In the genomic region with DNA sequence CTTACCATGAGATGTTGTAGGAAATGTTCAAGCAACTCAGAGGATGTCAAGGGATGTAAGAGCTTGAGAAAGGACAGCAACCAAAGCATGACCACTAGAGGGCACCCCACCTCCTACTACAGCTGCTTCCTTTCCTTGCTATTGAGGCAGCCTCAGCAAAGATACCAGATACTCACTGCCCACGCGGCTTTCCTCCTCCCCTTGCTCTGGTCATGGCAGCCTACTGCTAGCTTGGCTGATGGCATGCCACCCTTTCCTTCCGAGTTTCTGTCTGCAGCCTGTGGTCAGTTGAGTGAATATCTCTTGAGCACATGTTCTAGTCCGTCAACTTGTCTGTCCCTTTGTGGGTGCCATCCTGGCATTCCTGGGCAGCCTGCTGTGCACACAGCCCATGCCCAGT, we compare ENCODE assay signal across 9 cellular contexts. TPM values are rescaled to one million over a fixed set of nuclear protein-coding genes. Genes with fewer than 3 reads are reported as not detected.
DNase-seq lines count a peak whose midpoint lies in the region; ATAC-seq, FAIRE-seq and TF ChIP-seq lines count a peak whose summit lies in the region.
"Had no signal": no experiment of that assay in that cellular context is flagged by ENCODE, and none has a peak within 500 bp of the region (broad histone marks: within the 10 kb centered on the region; RNA-seq: fewer than 3 reads in every experiment).

No MANE protein-coding gene starts in this region.

- H3K4me3 Mint-ChIP-seq in activated CD4-positive, alpha-beta T cell treated with anti-CD3 and anti-CD28 coated beads, Interleukin-2, amount 10 ng/mL, durations not matched to agents 24 days and 14 days, result no peak overlapping the region
- H3K4me3 Mint-ChIP-seq: activated naive CD4-positive, alpha-beta T cell treated with anti-CD3 and anti-CD28 coated beads, Interleukin-2, amount 50 U/mL, for 24 hours had no signal

- H3K9me3 Mint-ChIP-seq in activated CD4-positive, alpha-beta T cell treated with anti-CD3 and anti-CD28 coated beads, Interleukin-2, amount 10 ng/mL, durations not matched to agents 24 days and 14 days, result peaks cover 5% of the 10 kb centered on the region
- H3K9me3 Mint-ChIP-seq: activated naive CD4-positive, alpha-beta T cell treated with anti-CD3 and anti-CD28 coated beads, Interleukin-2, amount 50 U/mL, for 24 hours had no signal

- H3K4me1 Mint-ChIP-seq in activated CD4-positive, alpha-beta T cell treated with anti-CD3 and anti-CD28 coated beads, Interleukin-2, amount 10 ng/mL, durations not matched to agents 24 days and 14 days, result peaks cover 50% of the 10 kb centered on the region

- intact Hi-C loops in activated CD4-positive, alpha-beta T cell treated with anti-CD3 and anti-CD28 coated beads, Interleukin-2, amount 10 ng/mL, durations not matched to agents 24 days and 14 days (cut with micrococcal nuclease), result loop anchor here (1.0 to 5.0 kb wide), 5 partner anchors 22 to 439 kb away; no protein-coding TSS in a partner anchor
- intact Hi-C loops in colonic mucosa (cut with DNase I) (loop anchor here (2.0 kb wide), 1 partner anchor 140 kb away; no protein-coding TSS in a partner anchor), left lung (cut with DNase I) (loop anchor here in 1 of 2 donors (2.0 to 10.0 kb wide), 2 partner anchors 140 to 496 kb away; no protein-coding TSS in a partner anchor)

- FAIRE-seq in D721Med (lab: Jason Lieb, UNC), result peak; percentile 74

- H3K27ac ChIP-seq in colonic mucosa, result no peak overlapping the region
- H3K27ac ChIP-seq in left lung, result no peak overlapping the region

- TF ChIP-seq CTCF in D721Med (IDR thresholded peaks at IDR 0.05; ENCODE audit: insufficient read depth, missing control alignments), result peak; percentile 90
- peak; percentile 81 for TF ChIP-seq CTCF in colonic mucosa (IDR thresholded peaks at IDR 0.05)
- TF ChIP-seq CTCF in left lung (IDR thresholded peaks at IDR 0.05), result peak; percentile 81 to 88

- H3K4me3 ChIP-seq in colonic mucosa (no peak overlapping the region), left lung (no peak overlapping the region)

- H3K4me1 ChIP-seq in colonic mucosa (no peaks in the 10 kb centered on the region), left lung (peaks cover 0 to 18% of the 10 kb centered on the region in 2 donors)

- H3K9ac ChIP-seq in colonic mucosa (ENCODE audit: low read depth in 2 of 2, low read length in 2 of 2), result no peak overlapping the region

- H3K27me3 Mint-ChIP-seq in activated CD4-positive, alpha-beta T cell treated with anti-CD3 and anti-CD28 coated beads, Interleukin-2, amount 10 ng/mL, durations not matched to agents 24 days and 14 days, result no peaks in the 10 kb centered on the region
- H3K27me3 Mint-ChIP-seq: activated naive CD4-positive, alpha-beta T cell treated with anti-CD3 and anti-CD28 coated beads, Interleukin-2, amount 50 U/mL, for 24 hours had no signal

- peak overlapping the region; percentile 23 for H3K27ac Mint-ChIP-seq in activated CD4-positive, alpha-beta T cell treated with anti-CD3 and anti-CD28 coated beads, Interleukin-2, amount 10 ng/mL, durations not matched to agents 24 days and 14 days
- H3K27ac Mint-ChIP-seq: activated naive CD4-positive, alpha-beta T cell treated with anti-CD3 and anti-CD28 coated beads, Interleukin-2, amount 50 U/mL, for 24 hours had no signal

- H3K9me3 ChIP-seq in colonic mucosa (no peaks in the 10 kb centered on the region), left lung (no peaks in the 10 kb centered on the region)

- DNase-seq in D721Med (ENCODE audit: insufficient read length, low spot score) (no peak), NCI-H526 (lab: John Stamatoyannopoulos, UW) (peak; percentile 48 to 89), colonic mucosa (peak; percentile 85), left lung (peak in 1 of 2 donors; percentile 84)
- DNase-seq in activated CD4-positive, alpha-beta T cell treated with anti-CD3 and anti-CD28 coated beads, Interleukin-2, amount 10 ng/mL, durations not matched to agents 24 days and 14 days, result peak; percentile 94
- peak; percentile 77 to 81 for DNase-seq in stimulated activated CD4-positive, alpha-beta T cell treated with anti-CD3 and anti-CD28 coated beads, Interleukin-4, amount 100 ng/mL, for 4 hours

- H3K27me3 ChIP-seq in colonic mucosa (no peaks in the 10 kb centered on the region), left lung (no peaks in the 10 kb centered on the region)

- H3K36me3 ChIP-seq in colonic mucosa (no peaks in the 10 kb centered on the region), left lung (peaks cover 0 to 45% of the 10 kb centered on the region in 2 donors)

- ATAC-seq in HG03135 (IDR thresholded peaks at IDR 0.05; ENCODE audit: unreplicated experiment) (peak; percentile 63), left lung (peak; percentile 95), GM21619 (IDR thresholded peaks at IDR 0.05; ENCODE audit: unreplicated experiment) (no peak)

- peaks cover 74% of the 10 kb centered on the region for H3K36me3 Mint-ChIP-seq in activated CD4-positive, alpha-beta T cell treated with anti-CD3 and anti-CD28 coated beads, Interleukin-2, amount 10 ng/mL, durations not matched to agents 24 days and 14 days (ENCODE audit: low read depth)

RNA-seq across cellular contexts. Expression of a gene that starts 4.4 kb away (rescaled TPM):
- total RNA-seq in activated CD4-positive, alpha-beta T cell treated with anti-CD3 and anti-CD28 coated beads, Interleukin-2, amount 10 ng/mL, durations not matched to agents 24 days and 14 days, result 15.2 TPM in 2 replicates
- total RNA-seq in colonic mucosa, result 1 to 10 TPM; 1.0 to 1.6 TPM
- total RNA-seq in left lung, result 1 to 10 TPM in 1 of 2 donors, under 1 TPM in 1; 0.96 to 4.1 TPM

RNA-seq across cellular contexts. Expression of a gene that starts 52.5 kb away (rescaled TPM):
- not detected in 2 replicates for total RNA-seq in activated CD4-positive, alpha-beta T cell treated with anti-CD3 and anti-CD28 coated beads, Interleukin-2, amount 10 ng/mL, durations not matched to agents 24 days and 14 days
- total RNA-seq in colonic mucosa (under 1 TPM in 1 of 2 donors, not detected in 1; 0.13 TPM), left lung (under 1 TPM in 1 of 2 donors, not detected in 1; 0.12 TPM)

RNA-seq across cellular contexts. Expression of a gene that starts 56.8 kb away (rescaled TPM):
- total RNA-seq in activated CD4-positive, alpha-beta T cell treated with anti-CD3 and anti-CD28 coated beads, Interleukin-2, amount 10 ng/mL, durations not matched to agents 24 days and 14 days, result 16.5 and 16.8 TPM in 2 replicates
- total RNA-seq in colonic mucosa (10 to 100 TPM; 21.7 to 30.8 TPM), left lung (10 to 100 TPM; 33.6 to 42.7 TPM)
